Comparison of ENCODE assay signal across 33 cellular contexts in genomic region chr9:122468735-122469134, GRCh38. TPM values are rescaled to one million over a fixed set of nuclear protein-coding genes. Genes with fewer than 3 reads are reported as not detected.
DNase-seq lines count a peak whose midpoint lies in the region; ATAC-seq and TF ChIP-seq lines count a peak whose summit lies in the region.
"Had no signal": no experiment of that assay in that cellular context is flagged by ENCODE, and none has a peak within 500 bp of the region (broad histone marks: within the 10 kb centered on the region; RNA-seq: fewer than 3 reads in every experiment).

No MANE protein-coding gene starts in this region.

- H3K27me3 ChIP-seq in SK-N-SH (ENCODE audit: insufficient read depth) (no peaks in the 10 kb centered on the region), adipocyte (replicated peaks; ENCODE audit: control insufficient read depth, insufficient read depth, low read length) (no peaks in the 10 kb centered on the region), suprapubic skin (no peaks in the 10 kb centered on the region)
- H3K27me3 ChIP-seq: ovary had no signal

- no peak overlapping the region for H3K9ac ChIP-seq in SK-N-SH
- H3K9ac ChIP-seq in adipocyte (ENCODE audit: low read length) = peak overlapping the region; percentile 61

- TF ChIP-seq EP300 in SK-N-SH (IDR thresholded peaks at IDR 0.05; ENCODE audit: borderline replicate concordance in 1 of 2, low read depth in 1 of 2, low read length in 1 of 2) = no peak
- no peak for TF ChIP-seq EP300 in suprapubic skin (IDR thresholded peaks at IDR 0.05)

- CTCF ChIA-PET in SK-N-SH (lab: Yijun Ruan, JAX) = no interaction called here

- ATAC-seq in SK-N-SH treated with all-trans-retinoic acid at 6 μM for 48 hours (no peak), HG02840 (IDR thresholded peaks at IDR 0.05; ENCODE audit: low FRiP score, unreplicated experiment) (no peak), GM18519 (IDR thresholded peaks at IDR 0.05; ENCODE audit: low FRiP score, unreplicated experiment) (no peak)
- ATAC-seq: left lobe of liver; natural killer cell treated with Interleukin-12 subunit alpha and Interleukin-12 subunit beta and Interleukin-15 and Interleukin-18, amount 100 ng/mL, for 72 hours; right cardiac atrium had no signal

- H3K9me2 ChIP-seq in SK-N-SH = no peaks in the 10 kb centered on the region

- 0 out of 2 replicates have a peak overlapping the region, but pooled peaks have one; percentile 18 for H2AFZ ChIP-seq in SK-N-SH (ENCODE audit: low read depth)

- TF ChIP-seq CTCF in SK-N-SH (IDR thresholded peaks at IDR 0.05) (no peak), suprapubic skin (IDR thresholded peaks at IDR 0.05) (no peak)

- 28% methylated on average over 4 of the region's 4 CpGs for WGBS in SK-N-SH (ENCODE audit: low lambda C conversion rate)
- WGBS in suprapubic skin = 53% methylated on average over 4 of the region's 4 CpGs

- H3K27ac ChIP-seq in SK-N-SH (ENCODE audit: low read depth in 2 of 2, low read length in 1 of 2) = no peak overlapping the region
- no peak overlapping the region for H3K27ac ChIP-seq in suprapubic skin
- H3K27ac ChIP-seq: 22Rv1, ovary had no signal

- peak overlapping the region; percentile 19; the same call in 1 of the 2 replicates for H3K4me2 ChIP-seq in SK-N-SH

- no peak for TF ChIP-seq RAD21 in SK-N-SH (IDR thresholded peaks at IDR 0.05; ENCODE audit: low read length)

- H3K4me1 ChIP-seq in SK-N-SH (ENCODE audit: control insufficient read depth in 1 of 2, insufficient read depth in 2 of 2, low read depth in 1 of 2, low read length in 1 of 2) = peaks cover 3 to 4% of the 10 kb centered on the region in 2 experiments; a peak in 2 of 4 replicates
- H3K4me1 ChIP-seq in adipocyte (ENCODE audit: control insufficient read depth, insufficient read depth, low read length) = peaks cover 30% of the 10 kb centered on the region
- H3K4me1 ChIP-seq in suprapubic skin = peaks cover 17% of the 10 kb centered on the region

- H4K20me1 ChIP-seq in SK-N-SH (ENCODE audit: insufficient read depth) = no peaks in the 10 kb centered on the region

- DNase-seq in SK-N-SH (no peak), adipocyte (ENCODE audit: low read depth) (peak; percentile 73), fibroblast of peridontal ligament (ENCODE audit: extremely low read depth) (peak; percentile 93), stromal cell of bone marrow (ENCODE audit: low read depth) (peak; percentile 80), suprapubic skin (ENCODE audit: low spot score in 2 of 2) (no peak)
- DNase-seq: activated CD4-positive, alpha-beta T cell treated with anti-CD3 and anti-CD28 coated beads, Interleukin-2, amount 50 U/mL, for 48 hours; activated CD4-positive, CD25-positive, alpha-beta regulatory T cell; activated CD8-positive, alpha-beta memory T cell treated with anti-CD3 and anti-CD28 coated beads, Interleukin-2, amount 50 U/mL, for 48 hours; activated naive CD4-positive, alpha-beta T cell; amygdala; DMS 273 treated with DMSO at 0.1 percent for 48 hours; glutamatergic neuron; KG1; NCI-H146; NCI-H2171 treated with DMSO at 0.1 percent for 48 hours; NCI-H526; ovary; right cardiac atrium; stimulated activated CD4-positive, alpha-beta T cell treated with anti-CD3 and anti-CD28 coated beads, Interleukin-12 subunit alpha, Interleukin-12 subunit beta, amount 100 ng/mL, for 4 hours; stimulated activated CD4-positive, alpha-beta T cell treated with anti-CD3 and anti-CD28 coated beads, Interleukin-4, amount 100 ng/mL, for 4 hours had no signal

- H3K9me3 ChIP-seq in SK-N-SH (no peaks in the 10 kb centered on the region), adipocyte (ENCODE audit: control insufficient read depth, low read length) (no peaks in the 10 kb centered on the region), suprapubic skin (no peaks in the 10 kb centered on the region)
- H3K9me3 ChIP-seq: ovary had no signal

- H3K36me3 ChIP-seq in SK-N-SH (replicated peaks in 1 of 2; ENCODE audit: control insufficient read depth in 1 of 2, insufficient read depth in 2 of 2, low read length in 1 of 2) = no peaks in the 10 kb centered on the region
- H3K36me3 ChIP-seq in adipocyte (ENCODE audit: control insufficient read depth, insufficient read depth, low read length, severe bottlenecking) = no peaks in the 10 kb centered on the region
- no peaks in the 10 kb centered on the region for H3K36me3 ChIP-seq in suprapubic skin
- H3K36me3 ChIP-seq: ovary had no signal

- TF ChIP-seq POLR2A in suprapubic skin (IDR thresholded peaks at IDR 0.05) = no peak

- no peaks in the 10 kb centered on the region for H3K79me2 ChIP-seq in SK-N-SH (ENCODE audit: insufficient read depth)

- no peaks in the 10 kb centered on the region for H3F3A ChIP-seq in SK-N-SH (replicated peaks; ENCODE audit: insufficient read depth)

- no peak overlapping the region for H3K4me3 ChIP-seq in SK-N-SH (ENCODE audit: low read depth in 2 of 2, low read length in 1 of 2)
- peak overlapping the region; percentile 55 for H3K4me3 ChIP-seq in adipocyte (ENCODE audit: low read length)
- H3K4me3 ChIP-seq in suprapubic skin = no peak overlapping the region
- H3K4me3 ChIP-seq: ovary had no signal

- POLR2A ChIA-PET in SK-N-SH (lab: Yijun Ruan, JAX) = no interaction called here

TF ChIP-seq in SK-N-SH, 30 proteins besides CTCF, POLR2A, EP300 and RAD21:
- TF ChIP-seq POLR2AphosphoS5 (IDR thresholded peaks at IDR 0.05; ENCODE audit: low read depth, low read length) (no peak), RCOR1 (IDR thresholded peaks at IDR 0.05; ENCODE audit: low read length) (no peak), SMC3 (IDR thresholded peaks at IDR 0.05; ENCODE audit: low read depth, low read length) (no peak), GABPA (IDR thresholded peaks at IDR 0.05; ENCODE audit: low read depth) (no peak), GATA2 (CRISPR knock-in tag; IDR thresholded peaks at IDR 0.05) (no peak)

TF ChIP-seq in SK-N-SH treated with all-trans-retinoic acid at 6 μM for 48 hours, 23 proteins besides CTCF, POLR2A, EP300 and RAD21:
- TF ChIP-seq TCF4 (CRISPR knock-in tag; IDR thresholded peaks at IDR 0.05; ENCODE audit: borderline replicate concordance) = no peak
- no peak for TF ChIP-seq CSDC2 (CRISPR knock-in tag; IDR thresholded peaks at IDR 0.05)
- no peak for TF ChIP-seq ISL1 (CRISPR knock-in tag; IDR thresholded peaks at IDR 0.05)
- no peak for TF ChIP-seq OSR1 (CRISPR knock-in tag; IDR thresholded peaks at IDR 0.05)
- TF ChIP-seq RARB (CRISPR knock-in tag; IDR thresholded peaks at IDR 0.05) = no peak
- TF ChIP-seq ZNF70 (CRISPR knock-in tag; IDR thresholded peaks at IDR 0.05) = no peak
- no peak for TF ChIP-seq ESRRG (CRISPR knock-in tag; IDR thresholded peaks at IDR 0.05)
- TF ChIP-seq GLIS3 (CRISPR knock-in tag; IDR thresholded peaks at IDR 0.05) = no peak
- TF ChIP-seq ZFP3 (CRISPR knock-in tag; IDR thresholded peaks at IDR 0.05) = no peak
- no peak for TF ChIP-seq TSHZ2 (CRISPR knock-in tag; IDR thresholded peaks at IDR 0.05)
- no peak for TF ChIP-seq CSRNP3 (CRISPR knock-in tag; IDR thresholded peaks at IDR 0.05)
- TF ChIP-seq ZFP30 (CRISPR knock-in tag; IDR thresholded peaks at IDR 0.05) = no peak
TF ChIP-seq in SK-N-SH treated with all-trans-retinoic acid at 6 μM for 48 hours: peak in this region for 0.

RNA-seq across cellular contexts. Expression of gene OR1J1, which starts 9.0 kb away (rescaled TPM):
- not detected in 2 replicates for polyA plus RNA-seq in SK-N-SH (2012; rRNA removed)
- not detected in 2 replicates for polyA plus RNA-seq in SK-N-SH (2012; cell fraction: cytosol; rRNA removed)
- not detected in 2 replicates for polyA plus RNA-seq in SK-N-SH (2012; cell fraction: nucleus; rRNA removed)
- total RNA-seq in suprapubic skin = not detected
- total RNA-seq: cardiac septum; dermis microvascular lymphatic vessel endothelial cell; endothelial cell of umbilical vein; HT1080; left lobe of liver; natural killer cell treated with Interleukin-12 subunit alpha and Interleukin-12 subunit beta and Interleukin-15 and Interleukin-18, amount 100 ng/mL, for 72 hours; ovary; right cardiac atrium; RPMI7951; T-helper 2 cell treated with Interferon-gamma antibody and Interleukin-4, amounts not matched to agents 100 ng/mL and 5 ng/mL, for 36 hours had no signal
- polyA plus RNA-seq: CD14-positive monocyte, endothelial cell of umbilical vein, ovary, right cardiac atrium had no signal

RNA-seq across cellular contexts. Expression of gene OR1J2, which starts 41.9 kb away (rescaled TPM):
- not detected in 2 replicates for polyA plus RNA-seq in SK-N-SH (2012; rRNA removed)
- polyA plus RNA-seq in SK-N-SH (2012; cell fraction: cytosol; rRNA removed) = not detected in 2 replicates
- 0.23 and 0.24 TPM in 2 replicates for polyA plus RNA-seq in SK-N-SH (2012; cell fraction: nucleus; rRNA removed)
- not detected for total RNA-seq in suprapubic skin
- total RNA-seq: cardiac septum; dermis microvascular lymphatic vessel endothelial cell; endothelial cell of umbilical vein; HT1080; left lobe of liver; natural killer cell treated with Interleukin-12 subunit alpha and Interleukin-12 subunit beta and Interleukin-15 and Interleukin-18, amount 100 ng/mL, for 72 hours; ovary; right cardiac atrium; RPMI7951; T-helper 2 cell treated with Interferon-gamma antibody and Interleukin-4, amounts not matched to agents 100 ng/mL and 5 ng/mL, for 36 hours had no signal
- polyA plus RNA-seq: CD14-positive monocyte, endothelial cell of umbilical vein, ovary, right cardiac atrium had no signal

RNA-seq across cellular contexts. Expression of gene OR1J4, which starts 50.2 kb away (rescaled TPM):
- 0.07 and 0.13 TPM in 2 replicates for polyA plus RNA-seq in SK-N-SH (2012; rRNA removed)
- 0.03 TPM in 1 of 2 replicates, not detected in the other for polyA plus RNA-seq in SK-N-SH (2012; cell fraction: cytosol; rRNA removed)
- 0.14 TPM in 1 of 2 replicates, not detected in the other for polyA plus RNA-seq in SK-N-SH (2012; cell fraction: nucleus; rRNA removed)
- not detected for total RNA-seq in suprapubic skin
- total RNA-seq: cardiac septum; endothelial cell of umbilical vein; HT1080; left lobe of liver; natural killer cell treated with Interleukin-12 subunit alpha and Interleukin-12 subunit beta and Interleukin-15 and Interleukin-18, amount 100 ng/mL, for 72 hours; ovary; right cardiac atrium; RPMI7951; T-helper 2 cell treated with Interferon-gamma antibody and Interleukin-4, amounts not matched to agents 100 ng/mL and 5 ng/mL, for 36 hours had no signal
- polyA plus RNA-seq: CD14-positive monocyte, endothelial cell of umbilical vein, ovary, right cardiac atrium had no signal

RNA-seq across cellular contexts. Expression of gene OR1N1, which starts 58.4 kb away (rescaled TPM):
- not detected in 2 replicates for polyA plus RNA-seq in SK-N-SH (2012; rRNA removed)
- polyA plus RNA-seq in SK-N-SH (2012; cell fraction: cytosol; rRNA removed) = not detected in 2 replicates
- not detected in 2 replicates for polyA plus RNA-seq in SK-N-SH (2012; cell fraction: nucleus; rRNA removed)
- total RNA-seq in suprapubic skin = not detected
- total RNA-seq: cardiac septum; dermis microvascular lymphatic vessel endothelial cell; endothelial cell of umbilical vein; HT1080; left lobe of liver; natural killer cell treated with Interleukin-12 subunit alpha and Interleukin-12 subunit beta and Interleukin-15 and Interleukin-18, amount 100 ng/mL, for 72 hours; ovary; right cardiac atrium; RPMI7951; T-helper 2 cell treated with Interferon-gamma antibody and Interleukin-4, amounts not matched to agents 100 ng/mL and 5 ng/mL, for 36 hours had no signal
- polyA plus RNA-seq: CD14-positive monocyte, ovary, right cardiac atrium had no signal

Comparison
In these comparisons a context has a peak if more than half of its experiments do, and no peak if none do; other contexts are left out.
1. DNase-seq: peak in adipocyte (single experiment), fibroblast of peridontal ligament (single experiment) and stromal cell of bone marrow (single experiment); none in SK-N-SH (single experiment) and suprapubic skin (0 of 2).